32 cellular contexts compared by ENCODE assay signal in genomic region chr5:123382252-123382651, GRCh38.
"Had no signal": no experiment of that assay in that cellular context is flagged by ENCODE, and none has a peak within 500 bp of the region (broad histone marks: within the 10 kb centered on the region; RNA-seq: fewer than 3 reads in every experiment).

No MANE protein-coding gene starts in this region.

- H3K4me3 ChIP-seq: ascending aorta, cardiac muscle cell, SJSA1 had no signal

- H3K9me3 ChIP-seq: ascending aorta, SJSA1 had no signal

- H3K27ac ChIP-seq: ascending aorta, cardiac muscle cell, SJSA1 had no signal

- H3K4me1 ChIP-seq: ascending aorta, SJSA1 had no signal

- DNase-seq: activated CD4-positive, alpha-beta T cell treated with anti-CD3 and anti-CD28 coated beads for 36 hours; activated CD4-positive, alpha-beta T cell treated with anti-CD3 and anti-CD28 coated beads, Interleukin-2, amount 10 ng/mL, durations not matched to agents 7 days and 5 days; activated CD4-positive, alpha-beta T cell treated with anti-CD3 and anti-CD28 coated beads, Interleukin-2, amount 50 U/mL, for 48 hours; activated CD8-positive, alpha-beta T cell treated with anti-CD3 and anti-CD28 coated beads, Interleukin-2, amount 10 ng/mL, durations not matched to agents 7 days and 5 days; activated gamma-delta T cell; activated naive CD4-positive, alpha-beta T cell treated with Interleukin-2 at 50 U/mL for 16 hours; activated naive CD8-positive, alpha-beta T cell treated with anti-CD3 and anti-CD28 coated beads, Interleukin-2, amount 10 ng/mL, durations not matched to agents 7 days and 5 days; activated T-cell treated with anti-CD3 and anti-CD28 coated beads, Interleukin-2, amount 50 U/mL, for 24 hours; amygdala; cerebellar nuclear complex; Kasumi-1; KG1; MM.1S; NCI-H1048; NCI-H1105 treated with DMSO at 0.1 percent for 48 hours; NCI-H1436; NCI-H1694 treated with DMSO at 0.1 percent for 48 hours; NCI-H2029; NCI-H345; NCI-H524 treated with DMSO at 0.1 percent for 48 hours; NCI-H748 treated with DMSO at 0.1 percent for 48 hours; NK-92 treated with Interleukin-12 subunit alpha and Interleukin-12 subunit beta, amount 100 ng/mL, for 24 hours; OCI-M1; Right ventricle myocardium superior; SW 1271; T1000 had no signal

- H3K27me3 ChIP-seq: ascending aorta, cardiac muscle cell, SJSA1 had no signal

- ATAC-seq: activated CD4-positive, alpha-beta T cell treated with anti-CD3 and anti-CD28 coated beads for 36 hours; activated CD4-positive, CD25-positive, alpha-beta regulatory T cell treated with anti-CD3 and anti-CD28 coated beads, Interleukin-2, amount 50 U/mL, for 24 hours; activated CD8-positive, alpha-beta T cell treated with anti-CD3 and anti-CD28 coated beads, Interleukin-2, amount 10 ng/mL, durations not matched to agents 7 days and 5 days; SK-N-SH treated with all-trans-retinoic acid at 6 μM for 48 hours; WTC11 had no signal
